ENCODE assay signal across 17 cellular contexts in genomic region chr10:119051775-119052174, GRCh38. TPM values are rescaled to one million over a fixed set of nuclear protein-coding genes. Genes with fewer than 3 reads are reported as not detected.
DNase-seq lines count a peak whose midpoint lies in the region; ATAC-seq, FAIRE-seq and TF ChIP-seq lines count a peak whose summit lies in the region.
"Had no signal": no experiment of that assay in that cellular context is flagged by ENCODE, and none has a peak within 500 bp of the region (broad histone marks: within the 10 kb centered on the region; RNA-seq: fewer than 3 reads in every experiment).

No MANE protein-coding gene starts in this region.

- H3K4me2 ChIP-seq in HCT116 (ENCODE audit: low read length), result no peak overlapping the region
- H3K4me2 ChIP-seq: BLaER1 had no signal

- no peak overlapping the region for H3K9ac ChIP-seq in HCT116 (ENCODE audit: low read length)
- H3K9ac ChIP-seq: BLaER1 had no signal

- no peaks in the 10 kb centered on the region for H3K9me3 ChIP-seq in HCT116 (ENCODE audit: control insufficient read depth in 1 of 2, insufficient read depth in 1 of 2, low read depth in 1 of 2, low read length in 2 of 2)
- H3K9me3 ChIP-seq: Caco-2 had no signal

- POLR2A ChIA-PET in HCT116 (lab: Charles Lee), result no interaction called here
- POLR2A ChIA-PET in activated CD4-positive, alpha-beta memory T cell treated with anti-CD3 and anti-CD28 coated beads for 36 hours (lab: Charles Lee), result no interaction called here

- ATAC-seq in HCT116 (no peak), esophagus mucosa (peak; percentile 35), GM21390 (IDR thresholded peaks at IDR 0.05; ENCODE audit: unreplicated experiment) (no peak), GM21360 (IDR thresholded peaks at IDR 0.05; ENCODE audit: unreplicated experiment) (no peak)

- H3K27ac Mint-ChIP-seq in activated CD4-positive, alpha-beta memory T cell treated with anti-CD3 and anti-CD28 coated beads for 36 hours, result peak overlapping the region; percentile 20
- no peak overlapping the region for H3K27ac Mint-ChIP-seq in type B pancreatic cell

- H3K9me2 ChIP-seq in HCT116 (ENCODE audit: insufficient read depth), result no peaks in the 10 kb centered on the region

- TF ChIP-seq CTCF in HCT116 (IDR thresholded peaks at IDR 0.05 in 2 of 3, conservative IDR thresholded peaks at IDR 0.05 in 1 of 3; ENCODE audit: borderline replicate concordance in 1 of 3, insufficient read depth in 1 of 3, low read depth in 2 of 3, low read length in 2 of 3) (no peak), bronchial epithelial cell (IDR thresholded peaks at IDR 0.05; ENCODE audit: insufficient read depth, low read length, severe bottlenecking) (no peak), type B pancreatic cell (conservative IDR thresholded peaks at IDR 0.05) (no peak)

- no peaks in the 10 kb centered on the region for H3K9me3 Mint-ChIP-seq in activated CD4-positive, alpha-beta memory T cell treated with anti-CD3 and anti-CD28 coated beads for 36 hours
- no peaks in the 10 kb centered on the region for H3K9me3 Mint-ChIP-seq in type B pancreatic cell
- H3K9me3 Mint-ChIP-seq: CD8-positive, alpha-beta memory T cell had no signal

- H3K4me1 ChIP-seq in HCT116 (ENCODE audit: control insufficient read depth in 1 of 2, insufficient read depth in 2 of 2, low read length in 2 of 2), result no peaks in the 10 kb centered on the region
- H3K4me1 ChIP-seq: BLaER1, Caco-2 had no signal

- H4K20me1 ChIP-seq in HCT116 (ENCODE audit: insufficient read depth), result peaks cover 51% of the 10 kb centered on the region; the same call in 1 of the 2 replicates

- intact Hi-C loops in HCT116 (cut with micrococcal nuclease), result no loop called here
- intact Hi-C loops in activated CD4-positive, alpha-beta memory T cell treated with anti-CD3 and anti-CD28 coated beads for 36 hours (cut with micrococcal nuclease), result no loop called here

- no peak for TF ChIP-seq POLR2A in HCT116 (IDR thresholded peaks at IDR 0.05; ENCODE audit: borderline replicate concordance, extremely low read depth, insufficient read depth, insufficient read length)

- peaks cover 18% of the 10 kb centered on the region for H3K4me1 Mint-ChIP-seq in activated CD4-positive, alpha-beta memory T cell treated with anti-CD3 and anti-CD28 coated beads for 36 hours (ENCODE audit: low read depth)
- H3K4me1 Mint-ChIP-seq in type B pancreatic cell (ENCODE audit: unreplicated experiment), result no peaks in the 10 kb centered on the region

- peaks cover 84 to 91% of the 10 kb centered on the region in 2 experiments for H3K36me3 ChIP-seq in HCT116 (ENCODE audit: control insufficient read depth in 1 of 2, insufficient read depth in 2 of 2, low read length in 2 of 2)
- H3K36me3 ChIP-seq in bronchial epithelial cell (ENCODE audit: control insufficient read depth, insufficient read depth, low read length), result peaks cover 23% of the 10 kb centered on the region

- no peak for TF ChIP-seq RAD21 in HCT116 (IDR thresholded peaks at IDR 0.05; ENCODE audit: low read depth)

- H3K27me3 Mint-ChIP-seq in activated CD4-positive, alpha-beta memory T cell treated with anti-CD3 and anti-CD28 coated beads for 36 hours, result no peaks in the 10 kb centered on the region
- no peaks in the 10 kb centered on the region for H3K27me3 Mint-ChIP-seq in type B pancreatic cell
- H3K27me3 Mint-ChIP-seq: CD8-positive, alpha-beta memory T cell had no signal

- no peak overlapping the region for H3K4me3 ChIP-seq in HCT116 (replicated peaks in 1 of 2; ENCODE audit: low read depth in 1 of 2, low read length in 2 of 2)
- no peak overlapping the region for H3K4me3 ChIP-seq in bronchial epithelial cell (ENCODE audit: low read depth, low read length)
- H3K4me3 ChIP-seq: BLaER1 had no signal

- no peak overlapping the region for H3K27ac ChIP-seq in HCT116 (ENCODE audit: low read depth, low read length)
- H3K27ac ChIP-seq: BLaER1, HL-60 had no signal

- TSS peak; percentile 12 for BruUV-seq in HCT116 (replicated peaks; lab: Mats Ljungman, UMichigan)

- peaks cover 100% of the 10 kb centered on the region for H3K79me2 ChIP-seq in HCT116 (ENCODE audit: insufficient read depth, low read length)

- FAIRE-seq in bronchial epithelial cell (lab: Jason Lieb, UNC), result no peak
- FAIRE-seq: H1 had no signal

- CTCF ChIA-PET in HCT116 (lab: Charles Lee), result no interaction called here
- CTCF ChIA-PET in activated CD4-positive, alpha-beta memory T cell treated with anti-CD3 and anti-CD28 coated beads for 36 hours (lab: Charles Lee), result no interaction called here

- RAD21 ChIA-PET in HCT116 (lab: Charles Lee; ENCODE audit: low non-redundant PET in 1 of 2, low total read pairs in 2 of 2, uncharacterized antibody in 2 of 2, unreplicated experiment in 2 of 2), result no interaction called here

- no peak overlapping the region for H3K4me3 Mint-ChIP-seq in activated CD4-positive, alpha-beta memory T cell treated with anti-CD3 and anti-CD28 coated beads for 36 hours
- no peak overlapping the region for H3K4me3 Mint-ChIP-seq in type B pancreatic cell
- H3K4me3 Mint-ChIP-seq: CD8-positive, alpha-beta memory T cell had no signal

- no peak overlapping the region for H2AFZ ChIP-seq in HCT116 (ENCODE audit: low read depth, low read length, poor library complexity, severe bottlenecking)

- no peaks in the 10 kb centered on the region for H3K27me3 ChIP-seq in HCT116 (ENCODE audit: insufficient read depth, low read length)
- H3K27me3 ChIP-seq in bronchial epithelial cell (ENCODE audit: control insufficient read depth, insufficient read depth, low read length), result no peaks in the 10 kb centered on the region
- H3K27me3 ChIP-seq: BLaER1 had no signal

- peaks cover 72% of the 10 kb centered on the region for H3K36me3 Mint-ChIP-seq in activated CD4-positive, alpha-beta memory T cell treated with anti-CD3 and anti-CD28 coated beads for 36 hours
- peaks cover 52% of the 10 kb centered on the region for H3K36me3 Mint-ChIP-seq in type B pancreatic cell

- no peak for DNase-seq in HCT116 (ENCODE audit: low read depth, low spot score)
- no peak for DNase-seq in activated CD4-positive, alpha-beta memory T cell treated with anti-CD3 and anti-CD28 coated beads for 36 hours
- peak; percentile 40 for DNase-seq in bronchial epithelial cell (ENCODE audit: low read depth)
- DNase-seq in type B pancreatic cell (ENCODE audit: extremely low spot score, unreplicated experiment), result no peak
- no peak for DNase-seq in islet precursor cell
- DNase-seq: AML-193; Caco-2; CD8-positive, alpha-beta memory T cell; DND-41; GDM1; HCEC 1CT had no signal

TF ChIP-seq in HCT116, 20 proteins besides CTCF, POLR2A, EP300 and RAD21 (continues in another document):
- TF ChIP-seq, protein P1, sequence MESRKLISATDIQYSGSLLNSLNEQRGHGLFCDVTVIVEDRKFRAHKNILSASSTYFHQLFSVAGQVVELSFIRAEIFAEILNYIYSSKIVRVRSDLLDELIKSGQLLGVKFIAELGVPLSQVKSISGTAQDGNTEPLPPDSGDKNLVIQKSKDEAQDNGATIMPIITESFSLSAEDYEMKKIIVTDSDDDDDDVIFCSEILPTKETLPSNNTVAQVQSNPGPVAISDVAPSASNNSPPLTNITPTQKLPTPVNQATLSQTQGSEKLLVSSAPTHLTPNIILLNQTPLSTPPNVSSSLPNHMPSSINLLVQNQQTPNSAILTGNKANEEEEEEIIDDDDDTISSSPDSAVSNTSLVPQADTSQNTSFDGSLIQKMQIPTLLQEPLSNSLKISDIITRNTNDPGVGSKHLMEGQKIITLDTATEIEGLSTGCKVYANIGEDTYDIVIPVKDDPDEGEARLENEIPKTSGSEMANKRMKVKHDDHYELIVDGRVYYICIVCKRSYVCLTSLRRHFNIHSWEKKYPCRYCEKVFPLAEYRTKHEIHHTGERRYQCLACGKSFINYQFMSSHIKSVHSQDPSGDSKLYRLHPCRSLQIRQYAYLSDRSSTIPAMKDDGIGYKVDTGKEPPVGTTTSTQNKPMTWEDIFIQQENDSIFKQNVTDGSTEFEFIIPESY (IDR thresholded peaks at IDR 0.05; ENCODE audit: extremely low read depth, insufficient replicate concordance, low read length), result no peak
- TF ChIP-seq POLR2AphosphoS5 (IDR thresholded peaks at IDR 0.05; ENCODE audit: low read depth, low read length) (no peak), FOSL1 (IDR thresholded peaks at IDR 0.05; ENCODE audit: low read depth) (no peak)

RNA-seq across cellular contexts. Expression of gene NANOS1, which starts 22.3 kb away (rescaled TPM):
- total RNA-seq in HCT116 (2021; ENCODE audit: unreplicated experiment), result 1.5 TPM
- 0.22 and 0.43 TPM in 2 replicates for polyA plus RNA-seq in HCT116 (2012)
- total RNA-seq in activated CD4-positive, alpha-beta memory T cell treated with anti-CD3 and anti-CD28 coated beads for 36 hours, result under 1 TPM; 0.15 to 0.31 TPM
- total RNA-seq in bronchial epithelial cell, result 0.79 and 1.3 TPM in 2 replicates
- 1.3 TPM for total RNA-seq in esophagus mucosa
- total RNA-seq in type B pancreatic cell (ENCODE audit: low replicate concordance), result 10.1 and 14.4 TPM in 2 replicates

RNA-seq across cellular contexts. Expression of gene EIF3A, which starts 28.8 kb away (rescaled TPM):
- total RNA-seq in HCT116 (2021; ENCODE audit: unreplicated experiment) (271 TPM), bronchial epithelial cell (124 and 150 TPM in 2 replicates), esophagus mucosa (88.2 TPM), type B pancreatic cell (ENCODE audit: low replicate concordance) (132 and 141 TPM in 2 replicates)
- polyA plus RNA-seq in HCT116 (2012), result 137 and 168 TPM in 2 replicates
- total RNA-seq in activated CD4-positive, alpha-beta memory T cell treated with anti-CD3 and anti-CD28 coated beads for 36 hours, result 100 to 1,000 TPM; 143 to 148 TPM

RNA-seq across cellular contexts. Expression of gene DENND10, which starts 52.1 kb away (rescaled TPM):
- total RNA-seq in HCT116 (2021; ENCODE audit: unreplicated experiment) (47.5 TPM), bronchial epithelial cell (59.0 and 67.3 TPM in 2 replicates), esophagus mucosa (38.3 TPM), type B pancreatic cell (ENCODE audit: low replicate concordance) (39.4 and 42.7 TPM in 2 replicates)
- polyA plus RNA-seq in HCT116 (2012), result 28.2 and 32.2 TPM in 2 replicates
- total RNA-seq in activated CD4-positive, alpha-beta memory T cell treated with anti-CD3 and anti-CD28 coated beads for 36 hours, result 10 to 100 TPM; 29.8 to 31.4 TPM
